23 cellular contexts compared by ENCODE assay signal in genomic region chr3:60979861-60980739, GRCh38.
A peak's percentile ranks its signal among the peaks of the same experiment; 100 is the strongest.
DNase-seq lines count a peak whose midpoint lies in the region; ATAC-seq and TF ChIP-seq lines count a peak whose summit lies in the region.
"Had no signal": no experiment of that assay in that cellular context is flagged by ENCODE, and none has a peak within 500 bp of the region (broad histone marks: within the 10 kb centered on the region; RNA-seq: fewer than 3 reads in every experiment).

No MANE protein-coding gene starts in this region.

- H3K14ac ChIP-seq in neuronal stem cell (ENCODE audit: low read length): no peak overlapping the region

- H3K79me1 ChIP-seq in neuronal stem cell (ENCODE audit: low read depth, low read length): no peaks in the 10 kb centered on the region

- no peak overlapping the region for H3K23ac ChIP-seq in neuronal stem cell (ENCODE audit: low read depth, low read length, poor library complexity)

- TF ChIP-seq CTCF in Loucy (conservative IDR thresholded peaks at IDR 0.05; ENCODE audit: low read length): no peak
- no peak for TF ChIP-seq CTCF in fibroblast of lung (conservative IDR thresholded peaks at IDR 0.05 in 1 of 2, IDR thresholded peaks at IDR 0.05 in 1 of 2; ENCODE audit: low read depth in 1 of 2, low read length in 2 of 2)
- TF ChIP-seq CTCF in WERI-Rb-1 (IDR thresholded peaks at IDR 0.05; ENCODE audit: low read depth, low read length): no peak

- peak overlapping the region; percentile 18 for H3K4me2 ChIP-seq in Loucy (ENCODE audit: low read depth, low read length, poor library complexity, severe bottlenecking)
- H3K4me2 ChIP-seq in fibroblast of lung (ENCODE audit: extremely low read depth, insufficient read depth, low read length): no peak overlapping the region
- no peak overlapping the region for H3K4me2 ChIP-seq in neuronal stem cell (ENCODE audit: insufficient read depth, low read length, poor library complexity, severe bottlenecking)
- H3K4me2 ChIP-seq: PC-9 had no signal

- H3K36me3 ChIP-seq in Loucy (ENCODE audit: insufficient read depth, low read length): no peaks in the 10 kb centered on the region
- H3K36me3 ChIP-seq in fibroblast of lung (ENCODE audit: control insufficient read depth, insufficient read depth, low read length): no peaks in the 10 kb centered on the region
- H3K36me3 ChIP-seq in neuronal stem cell (replicated peaks in 1 of 2; ENCODE audit: control insufficient read depth in 2 of 2, insufficient read depth in 2 of 2, low read length in 2 of 2): no peaks in the 10 kb centered on the region
- H3K36me3 ChIP-seq in WERI-Rb-1: no peaks in the 10 kb centered on the region
- H3K36me3 ChIP-seq: heart right ventricle had no signal

- no peak for ATAC-seq in GM18861 (IDR thresholded peaks at IDR 0.05; ENCODE audit: unreplicated experiment)
- ATAC-seq in left lobe of liver: no peak
- no peak for ATAC-seq in right cardiac atrium
- ATAC-seq: heart right ventricle had no signal

- H2AK5ac ChIP-seq in neuronal stem cell (ENCODE audit: low read depth, low read length): no peak overlapping the region

- H4K8ac ChIP-seq in neuronal stem cell (ENCODE audit: low read depth, low read length): no peak overlapping the region

- no peaks in the 10 kb centered on the region for H4K20me1 ChIP-seq in Loucy (ENCODE audit: insufficient read depth, low read length, poor library complexity, severe bottlenecking)
- H4K20me1 ChIP-seq in fibroblast of lung (ENCODE audit: control insufficient read depth, extremely low read depth, insufficient read depth, low read length): no peaks in the 10 kb centered on the region

- H2BK5ac ChIP-seq in neuronal stem cell (ENCODE audit: low read length): no peak overlapping the region

- H3K4ac ChIP-seq in neuronal stem cell (ENCODE audit: low read length): no peak overlapping the region

- DNase-seq in A172 (ENCODE audit: low spot score) (peak; percentile 5), fibroblast of lung (ENCODE audit: low read depth in 2 of 2) (peak; percentile 29 to 63), neuronal stem cell (ENCODE audit: low spot score) (no peak), WERI-Rb-1 (no peak), left lobe of liver (ENCODE audit: low spot score) (no peak), right cardiac atrium (no peak)
- DNase-seq: activated CD4-positive, alpha-beta T cell treated with anti-CD3 and anti-CD28 coated beads, Interleukin-2, amount 10 ng/mL, durations not matched to agents 24 days and 14 days; activated CD8-positive, alpha-beta memory T cell treated with anti-CD3 and anti-CD28 coated beads, Interleukin-2, amount 50 U/mL, for 48 hours; activated gamma-delta T cell; CD4-positive, alpha-beta T cell; cortex of kidney; heart right ventricle; kidney; midbrain; NCI-H1417 treated with DMSO at 0.1 percent for 48 hours; NCI-H2171; NCI-H748 treated with DMSO at 0.1 percent for 48 hours; nucleus accumbens; PC-9 had no signal

- H3K79me2 ChIP-seq in Loucy (ENCODE audit: insufficient read depth, low read length): no peaks in the 10 kb centered on the region
- H3K79me2 ChIP-seq in fibroblast of lung (ENCODE audit: control insufficient read depth, insufficient read depth, low read length): no peaks in the 10 kb centered on the region

- no peak overlapping the region for H3K27ac ChIP-seq in fibroblast of lung (ENCODE audit: insufficient read depth, low read length)
- H3K27ac ChIP-seq in neuronal stem cell (replicated peaks; ENCODE audit: low read length): no peak overlapping the region
- H3K27ac ChIP-seq in WERI-Rb-1: no peak overlapping the region
- no peak overlapping the region for H3K27ac ChIP-seq in right cardiac atrium (ENCODE audit: low read length)
- H3K27ac ChIP-seq: 22Rv1, heart right ventricle, PC-9, testis had no signal

- no peak overlapping the region for H2BK15ac ChIP-seq in neuronal stem cell (ENCODE audit: low read length)

- H3K9ac ChIP-seq in Loucy (ENCODE audit: low read depth, low read length, poor library complexity, severe bottlenecking) (no peak overlapping the region), fibroblast of lung (ENCODE audit: insufficient read depth, low read length) (no peak overlapping the region), neuronal stem cell (ENCODE audit: low read depth, low read length, poor library complexity) (no peak overlapping the region)

- no peak overlapping the region for H3K4me3 ChIP-seq in Loucy (ENCODE audit: low read length, poor library complexity, severe bottlenecking)
- H3K4me3 ChIP-seq in fibroblast of lung (replicated peaks in 1 of 4; ENCODE audit: control extremely low read depth in 1 of 4, insufficient read depth in 1 of 4, low read depth in 3 of 4, low read length in 4 of 4): no peak overlapping the region
- H3K4me3 ChIP-seq in neuronal stem cell (ENCODE audit: low read length in 2 of 2): no peak overlapping the region
- H3K4me3 ChIP-seq in WERI-Rb-1 (ENCODE audit: low read depth, low read length): no peak overlapping the region
- no peak overlapping the region for H3K4me3 ChIP-seq in right cardiac atrium (ENCODE audit: low read length)
- H3K4me3 ChIP-seq: heart right ventricle, PC-9, testis had no signal

- H2AFZ ChIP-seq in Loucy (ENCODE audit: low read length) (no peak overlapping the region), fibroblast of lung (ENCODE audit: low read length) (no peak overlapping the region), neuronal stem cell (ENCODE audit: low read length) (peak overlapping the region; percentile 33)
- H2AFZ ChIP-seq: PC-9 had no signal

- H2BK120ac ChIP-seq in neuronal stem cell (ENCODE audit: low read depth, low read length): no peak overlapping the region

- WGBS in neuronal stem cell (ENCODE audit: extremely low coverage in 2 of 2, insufficient read length in 2 of 2, insufficient replicate concordance in 1 of 2), 2 donors: no CpG with 5 or more reads among the region's 3 CpGs
- WGBS in right cardiac atrium: 27% methylated on average over 3 of the region's 3 CpGs

- no peaks in the 10 kb centered on the region for H3K9me2 ChIP-seq in Loucy (replicated peaks; ENCODE audit: low read depth, low read length)

- no peak overlapping the region for H2BK12ac ChIP-seq in neuronal stem cell (ENCODE audit: low read length)

- H3K9me3 ChIP-seq in Loucy (ENCODE audit: insufficient read depth, low read depth, low read length) (no peaks in the 10 kb centered on the region), fibroblast of lung (ENCODE audit: control insufficient read depth, insufficient read depth, low read depth, low read length) (no peaks in the 10 kb centered on the region), neuronal stem cell (replicated peaks in 1 of 2; ENCODE audit: control insufficient read depth in 2 of 2, insufficient read depth in 1 of 2, low read depth in 1 of 2, low read length in 2 of 2) (peaks cover 7 to 16% of the 10 kb centered on the region in 2 donors), WERI-Rb-1 (ENCODE audit: severe bottlenecking) (no peaks in the 10 kb centered on the region), right cardiac atrium (ENCODE audit: control insufficient read depth, low read length) (no peaks in the 10 kb centered on the region)
- H3K9me3 ChIP-seq: testis had no signal

- H3K27me3 ChIP-seq in Loucy (ENCODE audit: insufficient read depth, low read length, poor library complexity, severe bottlenecking) (no peaks in the 10 kb centered on the region), fibroblast of lung (ENCODE audit: control insufficient read depth, insufficient read depth, low read length) (no peaks in the 10 kb centered on the region), neuronal stem cell (ENCODE audit: control insufficient read depth in 3 of 3, insufficient read depth in 3 of 3, low read depth in 1 of 3, low read length in 3 of 3) (no peaks in the 10 kb centered on the region), WERI-Rb-1 (ENCODE audit: insufficient read depth, low read depth, severe bottlenecking) (no peaks in the 10 kb centered on the region), right cardiac atrium (ENCODE audit: control insufficient read depth, insufficient read depth) (no peaks in the 10 kb centered on the region)
- H3K27me3 ChIP-seq: heart right ventricle, testis had no signal

- peaks cover 11% of the 10 kb centered on the region for H3K4me1 ChIP-seq in Loucy (ENCODE audit: insufficient read depth, low read length, poor library complexity, severe bottlenecking)
- no peaks in the 10 kb centered on the region for H3K4me1 ChIP-seq in fibroblast of lung (ENCODE audit: control insufficient read depth, extremely low read depth, insufficient read depth, low read length)
- H3K4me1 ChIP-seq in neuronal stem cell (ENCODE audit: control insufficient read depth in 2 of 2, insufficient read depth in 1 of 2, low read depth in 1 of 2, low read length in 2 of 2): peaks cover 0 to 13% of the 10 kb centered on the region in 2 donors
- no peaks in the 10 kb centered on the region for H3K4me1 ChIP-seq in right cardiac atrium (ENCODE audit: control insufficient read depth, insufficient read depth, low read length)
- H3K4me1 ChIP-seq: heart right ventricle had no signal

- H4K91ac ChIP-seq in neuronal stem cell (ENCODE audit: low read depth, low read length, poor library complexity): no peak overlapping the region

- H3F3A ChIP-seq in Loucy (ENCODE audit: low read depth): no peaks in the 10 kb centered on the region

- intact Hi-C loops in right cardiac atrium (cut with DNase I): no loop called here

- H3K18ac ChIP-seq in neuronal stem cell (ENCODE audit: low read length): no peak overlapping the region

Comparison
In these comparisons a context has a peak if more than half of its experiments do, and no peak if none do; other contexts are left out.
1. DNase-seq: peak in A172 (single experiment) and fibroblast of lung (2 of 2); none in neuronal stem cell (single experiment), WERI-Rb-1 (single experiment), left lobe of liver (single experiment) and right cardiac atrium (0 of 3).